8 cellular contexts compared by ENCODE assay signal in the genomic region with DNA sequence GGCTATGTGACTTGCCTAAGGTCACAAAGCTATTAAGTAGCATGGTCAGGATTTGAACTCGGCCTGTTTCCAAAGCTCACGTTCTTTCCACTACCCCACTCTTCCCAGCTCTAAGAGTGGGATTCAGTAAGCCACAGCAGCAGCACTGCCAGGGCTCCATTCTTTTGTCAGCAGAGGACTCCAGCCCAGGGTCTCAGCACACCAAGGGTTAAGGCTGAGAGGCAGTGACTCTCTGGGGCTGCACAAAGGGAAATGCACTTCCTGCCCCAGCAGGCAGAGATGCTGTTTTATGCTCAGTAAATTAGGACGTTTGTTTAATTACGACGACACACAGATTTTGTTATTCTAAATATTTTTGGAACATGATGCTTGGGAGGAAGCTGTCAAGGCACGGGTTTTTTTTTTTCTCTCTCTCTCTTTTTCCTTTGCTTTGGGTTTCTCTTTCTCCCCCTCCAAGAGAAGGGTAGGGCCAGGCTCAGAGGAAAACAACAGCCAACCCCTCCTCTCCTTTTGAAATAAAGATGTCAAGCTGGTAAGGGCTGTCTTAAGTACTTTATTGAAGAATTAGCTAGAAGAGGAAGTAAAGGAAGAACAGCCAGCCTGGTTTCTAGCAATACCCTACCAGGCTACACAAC. TPM values are rescaled to one million over a fixed set of nuclear protein-coding genes. Genes with fewer than 3 reads are reported as not detected.
A peak's percentile ranks its signal among the peaks of the same experiment; 100 is the strongest.
DNase-seq lines count a peak whose midpoint lies in the region; ATAC-seq and TF ChIP-seq lines count a peak whose summit lies in the region.

No MANE protein-coding gene starts in this region.

- no peaks in the 10 kb centered on the region for H3K9me2 ChIP-seq in MM.1S (replicated peaks; ENCODE audit: insufficient read depth, low read length)
- H3K9me2 ChIP-seq in hepatocyte (replicated peaks; ENCODE audit: insufficient read depth) = no peaks in the 10 kb centered on the region

- H3K4me3 ChIP-seq in MM.1S (ENCODE audit: low read length) = peak overlapping the region; percentile 92
- H3K4me3 ChIP-seq in hepatocyte = peak overlapping the region; percentile 50
- H3K4me3 ChIP-seq in mucosa of descending colon = no peak overlapping the region

- H3K4me1 ChIP-seq in MM.1S (ENCODE audit: low read length) = peaks cover 38% of the 10 kb centered on the region
- peaks cover 15% of the 10 kb centered on the region for H3K4me1 ChIP-seq in hepatocyte (ENCODE audit: insufficient read depth)
- H3K4me1 ChIP-seq in mucosa of descending colon (ENCODE audit: low read depth) = peaks cover 42% of the 10 kb centered on the region

- H3K36me3 Mint-ChIP-seq in activated naive CD4-positive, alpha-beta T cell treated with anti-CD3 and anti-CD28 coated beads, Interleukin-2, amount 50 U/mL, for 24 hours = peaks cover 22% of the 10 kb centered on the region

- H3K27ac ChIP-seq in MM.1S (ENCODE audit: low read length) (peak overlapping the region; percentile 88), hepatocyte (peak overlapping the region; percentile 87)

- no peaks in the 10 kb centered on the region for H3K9me3 Mint-ChIP-seq in activated naive CD4-positive, alpha-beta T cell treated with anti-CD3 and anti-CD28 coated beads, Interleukin-2, amount 50 U/mL, for 24 hours

- H2AFZ ChIP-seq in MM.1S (ENCODE audit: low read length) = no peak overlapping the region
- H2AFZ ChIP-seq in hepatocyte = no peak overlapping the region

- intact Hi-C loops in mucosa of descending colon (cut with DNase I, micrococcal nuclease) = loop anchor here (10.0 kb wide), 3 partner anchors 60 to 90 kb away; no protein-coding TSS in a partner anchor

- H3K27me3 ChIP-seq in MM.1S (replicated peaks; ENCODE audit: insufficient read depth, low read length) = no peaks in the 10 kb centered on the region
- H3K27me3 ChIP-seq in hepatocyte = no peaks in the 10 kb centered on the region

- peaks cover 82% of the 10 kb centered on the region for H3K79me2 ChIP-seq in MM.1S (ENCODE audit: low read length)
- H3K79me2 ChIP-seq in hepatocyte = peaks cover 75% of the 10 kb centered on the region

- peak overlapping the region; percentile 100 for H3K4me3 Mint-ChIP-seq in activated naive CD4-positive, alpha-beta T cell treated with anti-CD3 and anti-CD28 coated beads, Interleukin-2, amount 50 U/mL, for 24 hours

- H4K20me1 ChIP-seq in MM.1S (ENCODE audit: insufficient read depth, low read length) = peaks cover 10% of the 10 kb centered on the region; the same call in 1 of the 2 replicates
- H4K20me1 ChIP-seq in hepatocyte (ENCODE audit: insufficient read depth, poor library complexity, severe bottlenecking) = peaks cover 68% of the 10 kb centered on the region

- WGBS in hepatocyte (ENCODE audit: low lambda C conversion rate, missing lambda C conversion rate) = 31% methylated on average over 6 of the region's 6 CpGs

- peaks cover 9% of the 10 kb centered on the region; the same call in 1 of the 2 replicates for H3K36me3 ChIP-seq in MM.1S (replicated peaks; ENCODE audit: insufficient read depth, low read length)
- H3K36me3 ChIP-seq in hepatocyte (replicated peaks; ENCODE audit: insufficient read depth, low read depth) = no peaks in the 10 kb centered on the region
- H3K36me3 ChIP-seq in mucosa of descending colon (ENCODE audit: low read depth) = peaks cover 6% of the 10 kb centered on the region

- TF ChIP-seq CTCF in MM.1S (IDR thresholded peaks at IDR 0.05; ENCODE audit: low read length) = no peak
- TF ChIP-seq CTCF in hepatocyte (IDR thresholded peaks at IDR 0.05; ENCODE audit: poor library complexity) = peak; percentile 13
- TF ChIP-seq CTCF in mucosa of descending colon (IDR thresholded peaks at IDR 0.05) = no peak

- peak overlapping the region; percentile 93 for H3K4me2 ChIP-seq in MM.1S (ENCODE audit: low read depth, low read length)
- peak overlapping the region; percentile 95 for H3K4me2 ChIP-seq in hepatocyte

- peak overlapping the region; percentile 76 for H3K9ac ChIP-seq in MM.1S (ENCODE audit: low read length)

- no peaks in the 10 kb centered on the region for H3K27me3 Mint-ChIP-seq in activated naive CD4-positive, alpha-beta T cell treated with anti-CD3 and anti-CD28 coated beads, Interleukin-2, amount 50 U/mL, for 24 hours

- DNase-seq in EH (ENCODE audit: low read depth) = peak; percentile 72
- peak; percentile 59 for DNase-seq in MM.1S
- DNase-seq in hepatocyte (ENCODE audit: low spot score) = no peak
- DNase-seq in stimulated activated CD4-positive, alpha-beta T cell treated with anti-CD3 and anti-CD28 coated beads, Interleukin-1b, Interleukin-23, amount 100 ng/mL, for 48 hours = peak; percentile 41
- DNase-seq in NCI-H1105 treated with DMSO at 0.1 percent for 48 hours (lab: John Stamatoyannopoulos, UW) = no peak
- DNase-seq in mucosa of descending colon = no peak
- DNase-seq in NCI-H2107 treated with DMSO at 0.1 percent for 48 hours (lab: John Stamatoyannopoulos, UW; ENCODE audit: unreplicated experiment) = no peak

- H3F3A ChIP-seq in MM.1S (ENCODE audit: insufficient read depth, low read length) = peaks cover 50% of the 10 kb centered on the region

- H3K9me3 ChIP-seq in MM.1S (replicated peaks; ENCODE audit: insufficient read depth, low read length) = no peaks in the 10 kb centered on the region
- H3K9me3 ChIP-seq in hepatocyte (ENCODE audit: low read depth) = no peaks in the 10 kb centered on the region
- no peaks in the 10 kb centered on the region for H3K9me3 ChIP-seq in mucosa of descending colon

- H3K27ac Mint-ChIP-seq in activated naive CD4-positive, alpha-beta T cell treated with anti-CD3 and anti-CD28 coated beads, Interleukin-2, amount 50 U/mL, for 24 hours = peak overlapping the region; percentile 99

- no peak for ATAC-seq in mucosa of descending colon

- peaks cover 53% of the 10 kb centered on the region for H3K4me1 Mint-ChIP-seq in activated naive CD4-positive, alpha-beta T cell treated with anti-CD3 and anti-CD28 coated beads, Interleukin-2, amount 50 U/mL, for 24 hours

RNA-seq across cellular contexts. Expression of a gene that starts 2.9 kb away (rescaled TPM):
- total RNA-seq in hepatocyte = 149 and 188 TPM in 2 replicates
- polyA plus RNA-seq in hepatocyte = 125 and 140 TPM in 2 replicates
- total RNA-seq in mucosa of descending colon = 100 to 1,000 TPM; 501 to 831 (median 599) TPM

Comparison
In these comparisons a context has a peak if more than half of its experiments do, and no peak if none do; other contexts are left out.
1. DNase-seq: peak in EH (single experiment), MM.1S (single experiment) and stimulated activated CD4-positive, alpha-beta T cell treated with anti-CD3 and anti-CD28 coated beads, Interleukin-1b, Interleukin-23, amount 100 ng/mL, for 48 hours (single experiment); none in hepatocyte (single experiment), NCI-H1105 treated with DMSO at 0.1 percent for 48 hours (single experiment), mucosa of descending colon (0 of 3) and NCI-H2107 treated with DMSO at 0.1 percent for 48 hours (single experiment).